ENCODE assay signal across 8 cellular contexts in genomic region chr10:118342638-118343020, GRCh38. TPM values are rescaled to one million over a fixed set of nuclear protein-coding genes. Genes with fewer than 3 reads are reported as not detected.
DNase-seq lines count a peak whose midpoint lies in the region; ATAC-seq and TF ChIP-seq lines count a peak whose summit lies in the region.

No MANE protein-coding gene starts in this region.

- POLR2A ChIA-PET in OCI-LY7 (lab: Charles Lee): interaction anchor here (0.6 kb wide), 2 partner anchors 15 to 23 kb away, joined by 3 read pairs; no protein-coding TSS in a partner anchor

- peak overlapping the region; percentile 84 for H2AFZ ChIP-seq in OCI-LY7 (ENCODE audit: low read length)

- H4K20me1 ChIP-seq in OCI-LY7 (ENCODE audit: insufficient read depth, low read length): peaks cover 6% of the 10 kb centered on the region; the same call in 1 of the 2 replicates

- no TSS peak for BruUV-seq in OCI-LY7 (replicated peaks; lab: Mats Ljungman, UMichigan)

- WGBS in esophagus, 2 donors: 36 to 38% methylated on average over 7 of the region's 7 CpGs

- peaks cover 4% of the 10 kb centered on the region for H3K27me3 Mint-ChIP-seq in progenitor cell of endocrine pancreas

- H3K36me3 ChIP-seq in OCI-LY7 (ENCODE audit: insufficient read depth, low read length) (0 out of 2 replicates have a peak, but pooled peaks cover 4% of the 10 kb centered on the region), esophagus (ENCODE audit: control insufficient read depth in 2 of 2, insufficient read depth in 2 of 2, low read length in 1 of 2) (no peaks in the 10 kb centered on the region)

- peak overlapping the region; percentile 92 for H3K4me2 ChIP-seq in OCI-LY7 (ENCODE audit: low read length)

- peak; percentile 32; the same call in 1 of the 2 replicates for TF ChIP-seq CTCF in AG10803 (conservative IDR thresholded peaks at IDR 0.05; ENCODE audit: low read length)
- no peak for TF ChIP-seq CTCF in OCI-LY7 (conservative IDR thresholded peaks at IDR 0.05; ENCODE audit: low read length)
- no peak for TF ChIP-seq CTCF in progenitor cell of endocrine pancreas (IDR thresholded peaks at IDR 0.05; ENCODE audit: unreplicated experiment)

- no peaks in the 10 kb centered on the region for H3K9me3 Mint-ChIP-seq in progenitor cell of endocrine pancreas (ENCODE audit: low read depth)

- intact Hi-C loops in OCI-LY7 (cut with micrococcal nuclease; ENCODE audit: unreplicated experiment): loop anchor here (10.0 kb wide), 1 partner anchor 298 kb away; the partner anchor contains the start of gene RAB11FIP2

- H3K27ac ChIP-seq in OCI-LY7 (ENCODE audit: low read depth, low read length, poor library complexity, severe bottlenecking) (no peak overlapping the region), esophagus (ENCODE audit: low read depth in 2 of 2, low read length in 1 of 2) (no peak overlapping the region)

- ATAC-seq in GM19455 (IDR thresholded peaks at IDR 0.05; ENCODE audit: unreplicated experiment): peak; percentile 1

- no peaks in the 10 kb centered on the region for H3K36me3 Mint-ChIP-seq in progenitor cell of endocrine pancreas (ENCODE audit: insufficient read depth)

- peak overlapping the region; percentile 96 for H3K27ac Mint-ChIP-seq in progenitor cell of endocrine pancreas

- no peaks in the 10 kb centered on the region for H3K9me2 ChIP-seq in OCI-LY7 (ENCODE audit: insufficient read depth, low read length)

- CTCF ChIA-PET in OCI-LY7 (lab: Charles Lee; ENCODE audit: unreplicated experiment): no interaction called here

- no peak for DNase-seq in AG10803 (ENCODE audit: low read depth)
- DNase-seq in OCI-LY7 (ENCODE audit: low spot score): no peak
- no peak for DNase-seq in progenitor cell of endocrine pancreas (ENCODE audit: low spot score, unreplicated experiment)
- DNase-seq in NOMO-1 (lab: John Stamatoyannopoulos, UW; ENCODE audit: unreplicated experiment in 2 of 2): no peak
- no peak for DNase-seq in kidney tubule cell (ENCODE audit: low spot score)
- no peak for DNase-seq in NCI-H1092 treated with DMSO at 0.1 percent for 48 hours (lab: John Stamatoyannopoulos, UW)

- H3K79me2 ChIP-seq in OCI-LY7 (ENCODE audit: insufficient read depth, low read depth, low read length): peaks cover 26% of the 10 kb centered on the region

- peaks cover 22% of the 10 kb centered on the region for H3K4me1 ChIP-seq in OCI-LY7 (ENCODE audit: insufficient read depth, low read length, poor library complexity, severe bottlenecking)
- H3K4me1 ChIP-seq in esophagus (ENCODE audit: control insufficient read depth in 2 of 2, insufficient read depth in 2 of 2, low read length in 1 of 2): no peaks in the 10 kb centered on the region

- peaks cover 14% of the 10 kb centered on the region for H3K4me1 Mint-ChIP-seq in progenitor cell of endocrine pancreas (ENCODE audit: low read depth)

- H3K9me3 ChIP-seq in OCI-LY7 (ENCODE audit: low read length) (no peaks in the 10 kb centered on the region), esophagus (ENCODE audit: control insufficient read depth in 2 of 2, insufficient read depth in 1 of 2, low read depth in 1 of 2, low read length in 1 of 2) (no peaks in the 10 kb centered on the region)

- H3K4me3 ChIP-seq in AG10803 (ENCODE audit: low read length) (peak overlapping the region; percentile 88), OCI-LY7 (ENCODE audit: low read depth, low read length, poor library complexity, severe bottlenecking) (peak overlapping the region; percentile 88), esophagus (ENCODE audit: low read depth in 1 of 2, low read length in 2 of 2) (peak overlapping the region; percentile 17 to 92)

- no peaks in the 10 kb centered on the region for H3K27me3 ChIP-seq in esophagus (ENCODE audit: control insufficient read depth in 1 of 2, insufficient read depth in 2 of 2, low read length in 2 of 2)

- H3K4me3 Mint-ChIP-seq in progenitor cell of endocrine pancreas (ENCODE audit: low read depth): peak overlapping the region; percentile 86

RNA-seq across cellular contexts. Expression of gene FAM204A, which starts 0.5 kb away (rescaled TPM):
- total RNA-seq in OCI-LY7 (2014; rRNA removed; shearing (Covaris generic)): 32.2 and 32.4 TPM in 2 replicates
- total RNA-seq in OCI-LY7 (2022): 44.7 and 44.9 TPM in 2 replicates
- polyA plus RNA-seq in esophagus: 10 to 100 TPM; 22.1 to 37.6 TPM
- total RNA-seq in progenitor cell of endocrine pancreas: 55.3 and 64.7 TPM in 2 replicates
